ENCODE assay signal across 23 cellular contexts in the genomic region with DNA sequence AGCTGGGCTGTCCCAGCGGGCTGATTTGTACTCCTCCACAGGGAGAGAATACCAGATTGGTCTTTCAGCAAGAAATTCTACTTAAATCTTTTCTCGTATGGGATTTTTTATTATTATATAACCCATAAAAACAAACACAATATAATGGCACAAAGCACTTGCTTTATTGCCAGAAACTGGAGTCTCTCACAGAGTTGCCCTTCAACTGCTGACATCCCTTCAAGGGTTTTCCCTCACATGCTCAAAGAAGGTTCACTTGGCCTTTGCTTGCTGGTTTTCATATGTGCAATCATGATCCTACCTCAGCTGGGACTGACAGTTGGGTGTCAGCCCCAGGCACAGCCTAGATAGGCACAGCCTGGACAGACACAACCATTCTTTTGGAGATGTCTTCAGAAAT.
"Had no signal": no experiment of that assay in that cellular context is flagged by ENCODE, and none has a peak within 500 bp of the region (broad histone marks: within the 10 kb centered on the region; RNA-seq: fewer than 3 reads in every experiment).

No MANE protein-coding gene starts in this region.

- ATAC-seq: effector memory CD8-positive, alpha-beta T cell; esophagus mucosa; foreskin keratinocyte; gastrocnemius medialis; gastroesophageal sphincter; heart left ventricle had no signal

- H3K36me3 ChIP-seq: colonic mucosa, esophagus muscularis mucosa, esophagus squamous epithelium, gastrocnemius medialis, gastroesophageal sphincter, heart left ventricle had no signal

- H3K9me3 ChIP-seq: colonic mucosa, gastrocnemius medialis had no signal

- H3K27ac ChIP-seq: colonic mucosa, coronary artery, dorsolateral prefrontal cortex, epithelial cell of prostate, esophagus muscularis mucosa, esophagus squamous epithelium, foreskin keratinocyte, gastrocnemius medialis, gastroesophageal sphincter, heart left ventricle had no signal

- H3K27me3 ChIP-seq: colonic mucosa, dorsolateral prefrontal cortex, esophagus muscularis mucosa, esophagus squamous epithelium, foreskin keratinocyte, gastrocnemius medialis, gastroesophageal sphincter, heart left ventricle had no signal

- DNase-seq: colonic mucosa; cortex of kidney; dermis blood vessel endothelial cell; dorsolateral prefrontal cortex; effector CD4-positive, alpha-beta T cell; effector CD8-positive, alpha-beta T cell; effector memory CD4-positive, alpha-beta T cell; effector memory CD8-positive, alpha-beta T cell; endodermal cell; erythroblast; esophagus squamous epithelium; foreskin fibroblast; foreskin keratinocyte; foreskin melanocyte; gastrocnemius medialis; glutamatergic neuron; head of caudate nucleus; heart left ventricle had no signal

- H3K4me3 ChIP-seq: colonic mucosa, coronary artery, dorsolateral prefrontal cortex, esophagus muscularis mucosa, esophagus squamous epithelium, gastrocnemius medialis, gastroesophageal sphincter, heart left ventricle had no signal

- H3K4me1 ChIP-seq: colonic mucosa, esophagus muscularis mucosa, gastrocnemius medialis, gastroesophageal sphincter, heart left ventricle had no signal
